In the genomic region with DNA sequence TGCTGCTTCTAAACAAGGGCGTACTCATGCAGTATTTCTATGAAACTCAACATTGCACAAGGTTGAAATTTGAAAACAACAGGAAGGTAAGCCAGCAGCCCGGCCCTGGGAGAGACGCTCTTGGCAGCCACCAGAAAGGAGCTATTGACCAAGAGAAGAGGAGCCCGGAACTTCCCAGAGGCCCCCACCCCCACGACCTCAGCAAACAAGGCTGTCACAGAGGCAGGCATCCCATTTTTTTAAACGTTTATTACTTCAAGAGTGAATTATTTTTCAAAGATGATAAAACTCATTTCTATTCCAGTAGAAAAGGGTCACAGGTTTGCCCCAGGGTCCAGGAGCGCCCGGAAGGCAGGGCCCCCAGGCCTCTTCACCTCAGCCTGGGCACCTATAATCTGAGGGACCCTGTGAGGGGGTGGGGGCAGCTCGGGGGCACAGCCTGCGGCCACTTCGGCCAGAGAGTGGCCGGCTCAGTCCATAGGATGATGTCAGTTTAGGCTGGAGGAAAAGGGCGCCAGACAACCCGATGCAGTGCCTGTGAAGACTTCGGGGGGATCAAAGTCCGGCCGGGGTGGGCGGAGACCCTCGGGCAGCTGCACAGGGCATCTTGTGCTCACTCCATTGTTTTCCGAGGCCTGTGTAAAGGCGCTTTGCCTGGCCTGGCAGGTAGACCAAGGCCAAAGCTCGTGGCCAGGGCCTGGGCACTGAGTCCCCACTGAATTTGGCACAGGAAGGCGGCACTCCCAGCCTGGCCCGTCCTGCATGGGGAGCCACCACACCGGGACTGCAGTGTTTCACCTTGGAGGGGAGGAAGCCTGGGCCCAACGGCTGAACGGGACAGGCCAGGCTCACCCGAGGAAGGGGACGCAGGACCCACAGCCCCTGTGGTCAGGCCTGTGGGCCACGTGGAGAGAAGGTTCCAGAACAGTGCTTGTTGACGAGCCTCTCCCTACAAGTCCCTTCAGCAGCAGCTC, we compare ENCODE assay signal across 1 cellular context.
A peak's percentile ranks its signal among the peaks of the same experiment; 100 is the strongest.
TF ChIP-seq lines count a peak whose summit lies in the region.

No MANE protein-coding gene starts in this region.

TF ChIP-seq in HepG2, 621 proteins besides CTCF, POLR2A, EP300 and RAD21 (continued from another document and continues in another):
- no peak; the same call in 1 of the 2 replicates for TF ChIP-seq KDM5A (IDR thresholded peaks at IDR 0.05; ENCODE audit: borderline replicate concordance, low read length)
- TF ChIP-seq MXI1 (IDR thresholded peaks at IDR 0.05; ENCODE audit: borderline replicate concordance, low read depth, low read length) = no peak
- TF ChIP-seq ZNF678 (CRISPR knock-in tag; IDR thresholded peaks at IDR 0.05) = no peak
- no peak for TF ChIP-seq ZNF138 (CRISPR knock-in tag; IDR thresholded peaks at IDR 0.05; ENCODE audit: low read depth)
- TF ChIP-seq SUZ12 (IDR thresholded peaks at IDR 0.05; ENCODE audit: low read depth, low read length) = no peak
- no peak for TF ChIP-seq MTA3 (CRISPR knock-in tag; IDR thresholded peaks at IDR 0.05)
- TF ChIP-seq STAG1 (CRISPR knock-in tag; IDR thresholded peaks at IDR 0.05) = peak; percentile 17; the same call in 1 of the 2 replicates
- no peak for TF ChIP-seq ZNF160 (CRISPR knock-in tag; IDR thresholded peaks at IDR 0.05)
- TF ChIP-seq ELF1 (CRISPR knock-in tag; IDR thresholded peaks at IDR 0.05) = no peak
- TF ChIP-seq, protein P1, sequence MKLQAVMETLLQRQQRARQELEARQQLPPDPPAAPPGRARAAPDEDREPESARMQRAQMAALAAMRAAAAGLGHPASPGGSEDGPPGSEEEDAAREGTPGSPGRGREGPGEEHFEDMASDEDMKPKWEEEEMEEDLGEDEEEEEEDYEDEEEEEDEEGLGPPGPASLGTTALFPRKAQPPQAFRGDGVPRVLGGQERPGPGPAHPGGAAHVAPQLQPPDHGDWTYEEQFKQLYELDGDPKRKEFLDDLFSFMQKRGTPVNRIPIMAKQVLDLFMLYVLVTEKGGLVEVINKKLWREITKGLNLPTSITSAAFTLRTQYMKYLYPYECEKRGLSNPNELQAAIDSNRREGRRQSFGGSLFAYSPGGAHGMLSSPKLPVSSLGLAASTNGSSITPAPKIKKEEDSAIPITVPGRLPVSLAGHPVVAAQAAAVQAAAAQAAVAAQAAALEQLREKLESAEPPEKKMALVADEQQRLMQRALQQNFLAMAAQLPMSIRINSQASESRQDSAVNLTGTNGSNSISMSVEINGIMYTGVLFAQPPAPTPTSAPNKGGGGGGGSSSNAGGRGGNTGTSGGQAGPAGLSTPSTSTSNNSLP (IDR thresholded peaks at IDR 0.05; ENCODE audit: low read depth, low read length) = no peak
- peak; percentile 73 for TF ChIP-seq CEBPG (CRISPR knock-in tag; IDR thresholded peaks at IDR 0.05)
- no peak for TF ChIP-seq CHD2 (IDR thresholded peaks at IDR 0.05; ENCODE audit: low read depth, low read length)
- TF ChIP-seq ZFY (CRISPR knock-in tag; IDR thresholded peaks at IDR 0.05) = peak; percentile 79
- TF ChIP-seq, protein P2, sequence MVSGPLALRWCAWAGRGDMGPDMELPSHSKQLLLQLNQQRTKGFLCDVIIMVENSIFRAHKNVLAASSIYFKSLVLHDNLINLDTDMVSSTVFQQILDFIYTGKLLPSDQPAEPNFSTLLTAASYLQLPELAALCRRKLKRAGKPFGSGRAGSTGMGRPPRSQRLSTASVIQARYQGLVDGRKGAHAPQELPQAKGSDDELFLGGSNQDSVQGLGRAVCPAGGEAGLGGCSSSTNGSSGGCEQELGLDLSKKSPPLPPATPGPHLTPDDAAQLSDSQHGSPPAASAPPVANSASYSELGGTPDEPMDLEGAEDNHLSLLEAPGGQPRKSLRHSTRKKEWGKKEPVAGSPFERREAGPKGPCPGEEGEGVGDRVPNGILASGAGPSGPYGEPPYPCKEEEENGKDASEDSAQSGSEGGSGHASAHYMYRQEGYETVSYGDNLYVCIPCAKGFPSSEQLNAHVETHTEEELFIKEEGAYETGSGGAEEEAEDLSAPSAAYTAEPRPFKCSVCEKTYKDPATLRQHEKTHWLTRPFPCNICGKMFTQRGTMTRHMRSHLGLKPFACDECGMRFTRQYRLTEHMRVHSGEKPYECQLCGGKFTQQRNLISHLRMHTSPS (CRISPR knock-in tag; IDR thresholded peaks at IDR 0.05; ENCODE audit: low read depth) = peak; percentile 96
- no peak for TF ChIP-seq ZNF30 (CRISPR knock-in tag; IDR thresholded peaks at IDR 0.05)
- TF ChIP-seq TSC22D2 (CRISPR knock-in tag; IDR thresholded peaks at IDR 0.05; ENCODE audit: borderline replicate concordance) = no peak
- TF ChIP-seq, protein P3, sequence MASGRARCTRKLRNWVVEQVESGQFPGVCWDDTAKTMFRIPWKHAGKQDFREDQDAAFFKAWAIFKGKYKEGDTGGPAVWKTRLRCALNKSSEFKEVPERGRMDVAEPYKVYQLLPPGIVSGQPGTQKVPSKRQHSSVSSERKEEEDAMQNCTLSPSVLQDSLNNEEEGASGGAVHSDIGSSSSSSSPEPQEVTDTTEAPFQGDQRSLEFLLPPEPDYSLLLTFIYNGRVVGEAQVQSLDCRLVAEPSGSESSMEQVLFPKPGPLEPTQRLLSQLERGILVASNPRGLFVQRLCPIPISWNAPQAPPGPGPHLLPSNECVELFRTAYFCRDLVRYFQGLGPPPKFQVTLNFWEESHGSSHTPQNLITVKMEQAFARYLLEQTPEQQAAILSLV (CRISPR knock-in tag; IDR thresholded peaks at IDR 0.05; ENCODE audit: borderline replicate concordance) = no peak; the same call in 1 of the 2 replicates
- TF ChIP-seq SP140L (CRISPR knock-in tag; IDR thresholded peaks at IDR 0.05; ENCODE audit: borderline replicate concordance) = no peak
- TF ChIP-seq, protein P4, sequence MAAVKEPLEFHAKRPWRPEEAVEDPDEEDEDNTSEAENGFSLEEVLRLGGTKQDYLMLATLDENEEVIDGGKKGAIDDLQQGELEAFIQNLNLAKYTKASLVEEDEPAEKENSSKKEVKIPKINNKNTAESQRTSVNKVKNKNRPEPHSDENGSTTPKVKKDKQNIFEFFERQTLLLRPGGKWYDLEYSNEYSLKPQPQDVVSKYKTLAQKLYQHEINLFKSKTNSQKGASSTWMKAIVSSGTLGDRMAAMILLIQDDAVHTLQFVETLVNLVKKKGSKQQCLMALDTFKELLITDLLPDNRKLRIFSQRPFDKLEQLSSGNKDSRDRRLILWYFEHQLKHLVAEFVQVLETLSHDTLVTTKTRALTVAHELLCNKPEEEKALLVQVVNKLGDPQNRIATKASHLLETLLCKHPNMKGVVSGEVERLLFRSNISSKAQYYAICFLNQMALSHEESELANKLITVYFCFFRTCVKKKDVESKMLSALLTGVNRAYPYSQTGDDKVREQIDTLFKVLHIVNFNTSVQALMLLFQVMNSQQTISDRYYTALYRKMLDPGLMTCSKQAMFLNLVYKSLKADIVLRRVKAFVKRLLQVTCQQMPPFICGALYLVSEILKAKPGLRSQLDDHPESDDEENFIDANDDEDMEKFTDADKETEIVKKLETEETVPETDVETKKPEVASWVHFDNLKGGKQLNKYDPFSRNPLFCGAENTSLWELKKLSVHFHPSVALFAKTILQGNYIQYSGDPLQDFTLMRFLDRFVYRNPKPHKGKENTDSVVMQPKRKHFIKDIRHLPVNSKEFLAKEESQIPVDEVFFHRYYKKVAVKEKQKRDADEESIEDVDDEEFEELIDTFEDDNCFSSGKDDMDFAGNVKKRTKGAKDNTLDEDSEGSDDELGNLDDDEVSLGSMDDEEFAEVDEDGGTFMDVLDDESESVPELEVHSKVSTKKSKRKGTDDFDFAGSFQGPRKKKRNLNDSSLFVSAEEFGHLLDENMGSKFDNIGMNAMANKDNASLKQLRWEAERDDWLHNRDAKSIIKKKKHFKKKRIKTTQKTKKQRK (IDR thresholded peaks at IDR 0.05; ENCODE audit: low read length) = no peak
- no peak for TF ChIP-seq ZNF720 (CRISPR knock-in tag; IDR thresholded peaks at IDR 0.05)
- TF ChIP-seq ZNF460 (CRISPR knock-in tag; IDR thresholded peaks at IDR 0.05; ENCODE audit: borderline replicate concordance) = no peak
- no peak for TF ChIP-seq SYNCRIP (IDR thresholded peaks at IDR 0.05; ENCODE audit: insufficient read depth, low read depth, low read length)
- TF ChIP-seq, protein P5, sequence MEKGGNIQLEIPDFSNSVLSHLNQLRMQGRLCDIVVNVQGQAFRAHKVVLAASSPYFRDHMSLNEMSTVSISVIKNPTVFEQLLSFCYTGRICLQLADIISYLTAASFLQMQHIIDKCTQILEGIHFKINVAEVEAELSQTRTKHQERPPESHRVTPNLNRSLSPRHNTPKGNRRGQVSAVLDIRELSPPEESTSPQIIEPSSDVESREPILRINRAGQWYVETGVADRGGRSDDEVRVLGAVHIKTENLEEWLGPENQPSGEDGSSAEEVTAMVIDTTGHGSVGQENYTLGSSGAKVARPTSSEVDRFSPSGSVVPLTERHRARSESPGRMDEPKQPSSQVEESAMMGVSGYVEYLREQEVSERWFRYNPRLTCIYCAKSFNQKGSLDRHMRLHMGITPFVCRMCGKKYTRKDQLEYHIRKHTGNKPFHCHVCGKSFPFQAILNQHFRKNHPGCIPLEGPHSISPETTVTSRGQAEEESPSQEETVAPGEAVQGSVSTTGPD (CRISPR knock-in tag; IDR thresholded peaks at IDR 0.05) = peak; percentile 30; the same call in 1 of the 2 replicates
- TF ChIP-seq ATF1 (CRISPR knock-in tag; IDR thresholded peaks at IDR 0.05) = no peak
- peak; percentile 20 for TF ChIP-seq POLR2AphosphoS5 (IDR thresholded peaks at IDR 0.05; ENCODE audit: low read depth, low read length)
- TF ChIP-seq, protein P6, sequence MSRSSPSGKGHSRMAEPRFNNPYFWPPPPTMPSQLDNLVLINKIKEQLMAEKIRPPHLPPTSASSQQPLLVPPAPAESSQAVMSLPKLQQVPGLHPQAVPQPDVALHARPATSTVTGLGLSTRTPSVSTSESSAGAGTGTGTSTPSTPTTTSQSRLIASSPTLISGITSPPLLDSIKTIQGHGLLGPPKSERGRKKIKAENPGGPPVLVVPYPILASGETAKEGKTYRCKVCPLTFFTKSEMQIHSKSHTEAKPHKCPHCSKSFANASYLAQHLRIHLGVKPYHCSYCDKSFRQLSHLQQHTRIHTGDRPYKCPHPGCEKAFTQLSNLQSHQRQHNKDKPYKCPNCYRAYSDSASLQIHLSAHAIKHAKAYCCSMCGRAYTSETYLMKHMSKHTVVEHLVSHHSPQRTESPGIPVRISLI (CRISPR knock-in tag; IDR thresholded peaks at IDR 0.05; ENCODE audit: borderline replicate concordance) = no peak
- peak; percentile 42 for TF ChIP-seq NR2F6 (IDR thresholded peaks at IDR 0.05)
- peak; percentile 51; the same call in 1 of the 2 replicates for TF ChIP-seq NR2F6 (CRISPR knock-in tag; IDR thresholded peaks at IDR 0.05)
- TF ChIP-seq, protein P7, sequence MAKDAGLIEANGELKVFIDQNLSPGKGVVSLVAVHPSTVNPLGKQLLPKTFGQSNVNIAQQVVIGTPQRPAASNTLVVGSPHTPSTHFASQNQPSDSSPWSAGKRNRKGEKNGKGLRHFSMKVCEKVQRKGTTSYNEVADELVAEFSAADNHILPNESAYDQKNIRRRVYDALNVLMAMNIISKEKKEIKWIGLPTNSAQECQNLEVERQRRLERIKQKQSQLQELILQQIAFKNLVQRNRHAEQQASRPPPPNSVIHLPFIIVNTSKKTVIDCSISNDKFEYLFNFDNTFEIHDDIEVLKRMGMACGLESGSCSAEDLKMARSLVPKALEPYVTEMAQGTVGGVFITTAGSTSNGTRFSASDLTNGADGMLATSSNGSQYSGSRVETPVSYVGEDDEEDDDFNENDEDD (CRISPR knock-in tag; IDR thresholded peaks at IDR 0.05; ENCODE audit: borderline replicate concordance) = peak; percentile 45; the same call in 1 of the 2 replicates
- TF ChIP-seq ZNF431 (CRISPR knock-in tag; IDR thresholded peaks at IDR 0.05; ENCODE audit: borderline replicate concordance, low read depth) = no peak; the same call in 1 of the 2 replicates
- TF ChIP-seq, protein P8, sequence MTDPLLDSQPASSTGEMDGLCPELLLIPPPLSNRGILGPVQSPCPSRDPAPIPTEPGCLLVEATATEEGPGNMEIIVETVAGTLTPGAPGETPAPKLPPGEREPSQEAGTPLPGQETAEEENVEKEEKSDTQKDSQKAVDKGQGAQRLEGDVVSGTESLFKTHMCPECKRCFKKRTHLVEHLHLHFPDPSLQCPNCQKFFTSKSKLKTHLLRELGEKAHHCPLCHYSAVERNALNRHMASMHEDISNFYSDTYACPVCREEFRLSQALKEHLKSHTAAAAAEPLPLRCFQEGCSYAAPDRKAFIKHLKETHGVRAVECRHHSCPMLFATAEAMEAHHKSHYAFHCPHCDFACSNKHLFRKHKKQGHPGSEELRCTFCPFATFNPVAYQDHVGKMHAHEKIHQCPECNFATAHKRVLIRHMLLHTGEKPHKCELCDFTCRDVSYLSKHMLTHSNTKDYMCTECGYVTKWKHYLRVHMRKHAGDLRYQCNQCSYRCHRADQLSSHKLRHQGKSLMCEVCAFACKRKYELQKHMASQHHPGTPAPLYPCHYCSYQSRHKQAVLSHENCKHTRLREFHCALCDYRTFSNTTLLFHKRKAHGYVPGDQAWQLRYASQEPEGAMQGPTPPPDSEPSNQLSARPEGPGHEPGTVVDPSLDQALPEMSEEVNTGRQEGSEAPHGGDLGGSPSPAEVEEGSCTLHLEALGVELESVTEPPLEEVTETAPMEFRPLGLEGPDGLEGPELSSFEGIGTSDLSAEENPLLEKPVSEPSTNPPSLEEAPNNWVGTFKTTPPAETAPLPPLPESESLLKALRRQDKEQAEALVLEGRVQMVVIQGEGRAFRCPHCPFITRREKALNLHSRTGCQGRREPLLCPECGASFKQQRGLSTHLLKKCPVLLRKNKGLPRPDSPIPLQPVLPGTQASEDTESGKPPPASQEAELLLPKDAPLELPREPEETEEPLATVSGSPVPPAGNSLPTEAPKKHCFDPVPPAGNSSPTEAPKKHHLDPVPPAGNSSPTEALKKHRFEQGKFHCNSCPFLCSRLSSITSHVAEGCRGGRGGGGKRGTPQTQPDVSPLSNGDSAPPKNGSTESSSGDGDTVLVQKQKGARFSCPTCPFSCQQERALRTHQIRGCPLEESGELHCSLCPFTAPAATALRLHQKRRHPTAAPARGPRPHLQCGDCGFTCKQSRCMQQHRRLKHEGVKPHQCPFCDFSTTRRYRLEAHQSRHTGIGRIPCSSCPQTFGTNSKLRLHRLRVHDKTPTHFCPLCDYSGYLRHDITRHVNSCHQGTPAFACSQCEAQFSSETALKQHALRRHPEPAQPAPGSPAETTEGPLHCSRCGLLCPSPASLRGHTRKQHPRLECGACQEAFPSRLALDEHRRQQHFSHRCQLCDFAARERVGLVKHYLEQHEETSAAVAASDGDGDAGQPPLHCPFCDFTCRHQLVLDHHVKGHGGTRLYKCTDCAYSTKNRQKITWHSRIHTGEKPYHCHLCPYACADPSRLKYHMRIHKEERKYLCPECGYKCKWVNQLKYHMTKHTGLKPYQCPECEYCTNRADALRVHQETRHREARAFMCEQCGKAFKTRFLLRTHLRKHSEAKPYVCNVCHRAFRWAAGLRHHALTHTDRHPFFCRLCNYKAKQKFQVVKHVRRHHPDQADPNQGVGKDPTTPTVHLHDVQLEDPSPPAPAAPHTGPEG (CRISPR knock-in tag; IDR thresholded peaks at IDR 0.05) = no peak
- TF ChIP-seq HCFC1 (IDR thresholded peaks at IDR 0.05; ENCODE audit: low read depth, low read length) = no peak
- TF ChIP-seq SIN3A (IDR thresholded peaks at IDR 0.05; ENCODE audit: borderline replicate concordance, low read depth, low read length) = no peak
- TF ChIP-seq ZNF772 (CRISPR knock-in tag; IDR thresholded peaks at IDR 0.05) = no peak
